10 cellular contexts compared by ENCODE assay signal in the genomic region with DNA sequence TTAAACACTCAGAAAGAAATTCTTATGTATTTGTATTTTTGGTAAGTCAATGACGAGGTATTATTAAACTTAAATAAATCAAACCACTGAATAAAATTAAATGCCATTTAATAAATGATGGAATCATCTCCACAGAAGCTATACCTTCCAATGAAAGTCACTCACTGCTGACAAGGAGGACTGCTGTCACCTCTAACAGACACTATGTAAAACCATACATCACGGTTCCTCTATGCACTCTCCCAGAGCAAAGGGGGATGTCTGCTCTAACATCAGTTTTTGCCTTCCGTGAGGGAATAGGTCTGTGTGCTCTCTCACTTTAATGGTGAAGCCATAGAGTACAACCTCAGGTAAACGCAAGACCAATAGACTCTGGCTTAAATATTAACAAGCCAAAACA.
DNase-seq lines count a peak whose midpoint lies in the region; ATAC-seq lines count a peak whose summit lies in the region.
"Had no signal": no experiment of that assay in that cellular context is flagged by ENCODE, and none has a peak within 500 bp of the region (broad histone marks: within the 10 kb centered on the region; RNA-seq: fewer than 3 reads in every experiment).

No MANE protein-coding gene starts in this region.

- H3K27ac ChIP-seq in iPS-20b (ENCODE audit: low read length), result peak overlapping the region; percentile 14

- no peak overlapping the region for H3K4me3 ChIP-seq in iPS-20b (ENCODE audit: low read length)

- peaks cover 70% of the 10 kb centered on the region for H3K36me3 ChIP-seq in iPS-20b (ENCODE audit: insufficient read depth, low read depth, low read length)

- ATAC-seq in GM18519 (IDR thresholded peaks at IDR 0.05; ENCODE audit: low FRiP score, unreplicated experiment) (peak; percentile 25), GM21390 (IDR thresholded peaks at IDR 0.05; ENCODE audit: unreplicated experiment) (peak; percentile 24), HG03439 (IDR thresholded peaks at IDR 0.05; ENCODE audit: unreplicated experiment) (peak; percentile 29)

- no peaks in the 10 kb centered on the region for H3K27me3 ChIP-seq in iPS-20b (ENCODE audit: insufficient read depth, low read length)

- H3K4me1 ChIP-seq in iPS-20b (ENCODE audit: insufficient read depth, low read length), result no peaks in the 10 kb centered on the region

- no peak overlapping the region for H3K9ac ChIP-seq in iPS-20b (ENCODE audit: low read depth, low read length)

- no peaks in the 10 kb centered on the region for H3K9me3 ChIP-seq in iPS-20b (ENCODE audit: insufficient read depth, low read depth, low read length)

- DNase-seq in activated CD4-positive, alpha-beta T cell treated with anti-CD3 and anti-CD28 coated beads for 1 hour, result no peak
- DNase-seq in inferior parietal cortex (ENCODE audit: extremely low spot score), result no peak
- DNase-seq in MV-4-11 (lab: John Stamatoyannopoulos, UW), result no peak
- DNase-seq: GOT3, Kasumi-1, NCI-H82 had no signal
